Comparison of ENCODE assay signal across 31 cellular contexts in the genomic region with DNA sequence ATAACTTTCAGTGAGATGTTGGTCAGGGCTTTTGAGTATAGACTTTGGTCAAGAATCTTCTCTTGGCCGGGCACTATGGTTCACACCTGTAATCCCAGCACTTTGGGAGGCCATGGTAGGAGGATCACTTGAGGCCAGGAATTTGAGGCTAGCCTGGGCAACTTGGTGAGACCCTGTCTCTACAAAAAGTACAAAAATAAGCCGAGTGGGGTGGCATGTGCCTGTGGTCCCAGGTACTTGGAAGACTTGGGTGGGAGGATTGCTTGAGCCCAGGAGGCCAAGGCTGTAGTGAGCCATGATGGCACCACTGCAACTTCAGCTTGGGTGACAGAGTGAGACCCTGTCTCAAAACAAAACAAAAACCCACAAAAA.
"Had no signal": no experiment of that assay in that cellular context is flagged by ENCODE, and none has a peak within 500 bp of the region (broad histone marks: within the 10 kb centered on the region; RNA-seq: fewer than 3 reads in every experiment).

No MANE protein-coding gene starts in this region.

- FAIRE-seq: keratinocyte, pancreas, urothelium cell line had no signal

- H3K27ac Mint-ChIP-seq: naive thymus-derived CD4-positive, alpha-beta T cell; natural killer cell treated with Interleukin-12 subunit alpha and Interleukin-12 subunit beta and Interleukin-15 and Interleukin-18, amount 100 ng/mL, for 72 hours; stimulated activated naive B cell treated with anti-CD40 and anti-IgM and Interleukin-4, amounts not matched to agents 10 μg/mL and 1 μg/mL and 100 μg/mL, for 72 hours had no signal

- H3K27me3 ChIP-seq: pancreas, stomach, suprapubic skin, tibial artery, upper lobe of right lung had no signal

- H3K27ac ChIP-seq: left lung, pancreas, prostate gland, stomach, suprapubic skin, thoracic aorta, tibial artery, upper lobe of right lung had no signal

- H3K36me3 Mint-ChIP-seq: naive thymus-derived CD4-positive, alpha-beta T cell; natural killer cell treated with Interleukin-12 subunit alpha and Interleukin-12 subunit beta and Interleukin-15 and Interleukin-18, amount 100 ng/mL, for 72 hours; stimulated activated naive B cell treated with anti-CD40 and anti-IgM and Interleukin-4, amounts not matched to agents 10 μg/mL and 1 μg/mL and 100 μg/mL, for 72 hours had no signal

- H3K9me3 Mint-ChIP-seq: natural killer cell treated with Interleukin-12 subunit alpha and Interleukin-12 subunit beta and Interleukin-15 and Interleukin-18, amount 100 ng/mL, for 72 hours; neural crest cell; stimulated activated naive B cell treated with anti-CD40 and anti-IgM and Interleukin-4, amounts not matched to agents 10 μg/mL and 1 μg/mL and 100 μg/mL, for 72 hours had no signal

- ATAC-seq: left colon; left lung; mucosa of descending colon; naive thymus-derived CD4-positive, alpha-beta T cell; natural killer cell treated with Interleukin-12 subunit alpha and Interleukin-12 subunit beta and Interleukin-15 and Interleukin-18, amount 100 ng/mL, for 72 hours; pancreas; right cardiac atrium; stimulated activated naive B cell treated with anti-CD40 and anti-IgM and Interleukin-4, amounts not matched to agents 10 μg/mL and 1 μg/mL and 100 μg/mL, for 72 hours; stimulated activated naive CD8-positive, alpha-beta T cell treated with anti-CD3 and anti-CD28 coated beads, Interleukin-15, Interleukin-2, amounts not matched to agents 100 U/mL and 50 U/mL, for 24 hours; upper lobe of right lung had no signal

- H3K9me3 ChIP-seq: left lung, mucosa of descending colon, pancreas, prostate gland, stomach, suprapubic skin, thoracic aorta, tibial artery, upper lobe of right lung had no signal

- H3K4me1 ChIP-seq: pancreas, prostate gland had no signal

- H3K4me3 ChIP-seq: left lung, lung, mucosa of descending colon, pancreas, prostate gland, stomach, suprapubic skin, thoracic aorta, tibial artery, upper lobe of right lung had no signal

- DNase-seq: hippocampal formation; kidney glomerular epithelial cell; left colon; left lung; mesendoderm; midbrain; mucosa of descending colon; naive thymus-derived CD4-positive, alpha-beta T cell; nucleus accumbens; pancreas; posterior cingulate gyrus; retina; right cardiac atrium; stimulated activated CD4-positive, alpha-beta T cell treated with anti-CD3 and anti-CD28 coated beads, Interleukin-12 subunit alpha, Interleukin-12 subunit beta, amount 100 ng/mL, for 4 hours; stimulated activated CD4-positive, alpha-beta T cell treated with anti-CD3 and anti-CD28 coated beads, Interleukin-15, amount 100 ng/mL, for 24 hours; stimulated activated CD4-positive, alpha-beta T cell treated with anti-CD3 and anti-CD28 coated beads, Interleukin-2, amount 100 ng/mL, for 24 hours; stimulated activated CD4-positive, alpha-beta T cell treated with anti-CD3 and anti-CD28 coated beads, Interleukin-4, amount 100 ng/mL, for 1 hour; stimulated activated naive B cell treated with anti-CD40 and anti-IgM and Interleukin-4, amounts not matched to agents 10 μg/mL and 1 μg/mL and 100 μg/mL, for 72 hours; stimulated activated naive CD8-positive, alpha-beta T cell treated with anti-CD3 and anti-CD28 coated beads, Interleukin-15, Interleukin-2, amounts not matched to agents 100 U/mL and 50 U/mL, for 24 hours; stomach; tibial artery; trophoblast cell; upper lobe of right lung had no signal

- H3K36me3 ChIP-seq: left lung, pancreas, prostate gland, stomach, suprapubic skin, thoracic aorta, tibial artery, upper lobe of right lung had no signal

- H3K4me3 Mint-ChIP-seq: natural killer cell treated with Interleukin-12 subunit alpha and Interleukin-12 subunit beta and Interleukin-15 and Interleukin-18, amount 100 ng/mL, for 72 hours; stimulated activated naive B cell treated with anti-CD40 and anti-IgM and Interleukin-4, amounts not matched to agents 10 μg/mL and 1 μg/mL and 100 μg/mL, for 72 hours had no signal
